In the genomic region with DNA sequence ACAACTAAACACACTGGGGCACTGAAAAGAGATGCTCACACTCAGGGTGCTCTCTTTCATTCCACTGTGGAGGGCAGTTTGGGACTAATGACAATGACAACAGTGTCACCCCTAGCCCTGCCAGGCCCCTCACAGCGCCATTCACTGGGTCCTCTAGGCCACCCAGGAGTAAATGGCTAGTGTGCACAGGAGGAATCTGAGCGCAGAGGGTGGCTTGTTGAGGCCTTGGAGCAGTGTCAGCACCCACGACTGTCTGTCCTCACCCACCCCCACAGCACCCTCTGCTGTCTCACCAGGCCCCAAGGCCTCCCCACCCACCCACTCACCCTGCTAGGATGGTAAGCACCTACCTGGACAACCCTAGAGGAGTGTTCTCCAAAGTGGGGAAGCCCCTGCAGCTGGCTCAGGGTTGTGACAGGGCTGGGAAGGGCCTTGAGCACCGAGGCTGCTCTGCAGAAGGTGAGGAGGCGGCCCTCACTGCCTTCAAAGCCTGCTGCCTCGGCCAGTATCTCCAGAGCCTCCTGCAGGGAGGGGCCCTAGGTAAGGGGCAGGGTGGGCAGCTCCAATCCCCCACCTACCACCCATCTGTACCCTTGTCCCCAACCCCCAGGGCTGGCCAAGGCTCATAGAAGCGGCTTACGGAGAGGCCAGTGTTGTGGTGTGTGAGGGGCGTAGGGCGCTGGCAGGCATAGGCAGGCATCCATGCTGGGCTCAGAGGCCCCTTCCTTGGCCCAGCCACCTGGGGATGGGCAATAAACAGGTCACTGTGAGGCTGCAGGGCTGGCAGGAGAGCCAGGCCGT, we compare ENCODE assay signal across 18 cellular contexts. TPM values are rescaled to one million over a fixed set of nuclear protein-coding genes. Genes with fewer than 3 reads are reported as not detected.
DNase-seq lines count a peak whose midpoint lies in the region; ATAC-seq and TF ChIP-seq lines count a peak whose summit lies in the region.
"Had no signal": no experiment of that assay in that cellular context is flagged by ENCODE, and none has a peak within 500 bp of the region (broad histone marks: within the 10 kb centered on the region; RNA-seq: fewer than 3 reads in every experiment).

No MANE protein-coding gene starts in this region.

- H3K27ac ChIP-seq in heart right ventricle, result peak overlapping the region in 6 of 10 donors; percentile 14 to 96 (median 82)
- peak overlapping the region; percentile 10; the same call in 1 of the 2 replicates for H3K27ac ChIP-seq in VCaP
- H3K27ac ChIP-seq in lower lobe of right lung, result no peak overlapping the region

- DNase-seq in heart right ventricle (no peak), cardiac septum (ENCODE audit: low spot score) (no peak), lower lobe of right lung (peak; percentile 39), GM10266 (ENCODE audit: extremely low spot score) (no peak), islet precursor cell (no peak), dedifferentiated amniotic fluid mesenchymal stem cell (ENCODE audit: extremely low spot score) (no peak)
- DNase-seq: activated gamma-delta T cell; cerebellar nuclear complex; COR-L47; effector memory CD8-positive, alpha-beta T cell; NCI-H1694 treated with DMSO at 0.1 percent for 48 hours; NCI-H2227 treated with DMSO at 0.1 percent for 48 hours; stimulated activated naive CD4-positive, alpha-beta T cell treated with Interleukin-2 at 50 U/mL for 16 hours; trophoblast cell had no signal

- no peaks in the 10 kb centered on the region for H3K9me3 ChIP-seq in heart right ventricle
- no peaks in the 10 kb centered on the region for H3K9me3 ChIP-seq in lower lobe of right lung
- H3K9me3 ChIP-seq: Peyer's patch had no signal

- no peak overlapping the region for H3K4me3 ChIP-seq in heart right ventricle
- no peak overlapping the region for H3K4me3 ChIP-seq in lower lobe of right lung
- H3K4me3 ChIP-seq: Peyer's patch had no signal

- TF ChIP-seq CTCF in heart right ventricle (IDR thresholded peaks at IDR 0.05), result no peak
- no peak for TF ChIP-seq CTCF in VCaP (conservative IDR thresholded peaks at IDR 0.05)
- no peak for TF ChIP-seq CTCF in lower lobe of right lung (IDR thresholded peaks at IDR 0.05)
- no peak for TF ChIP-seq CTCF in GM10266 (IDR thresholded peaks at IDR 0.05; ENCODE audit: control insufficient read depth, insufficient read depth, low read depth, missing control alignments)

- H3K4me1 ChIP-seq in heart right ventricle, result peaks cover 9 to 72% (median 43%) of the 10 kb centered on the region in 9 donors
- peaks cover 22% of the 10 kb centered on the region for H3K4me1 ChIP-seq in lower lobe of right lung

- 78 to 83% methylated on average over 11 of the region's 11 CpGs for WGBS in heart right ventricle, 2 donors

- intact Hi-C loops in heart right ventricle (cut with DNase I) (loop anchor here in 4 of 10 donors (5.0 to 10.0 kb wide), 6 partner anchors 32 to 123 kb away; partner anchors contain the start of genes POLD2 (in 2 of the 4) and YKT6 (in 1 of the 4)), cardiac septum (cut with DNase I) (loop anchor here (2.0 kb wide), 1 partner anchor 117 kb away; no protein-coding TSS in a partner anchor), lower lobe of right lung (cut with DNase I) (no loop called here)

- H3K27me3 ChIP-seq in heart right ventricle, result no peaks in the 10 kb centered on the region
- no peaks in the 10 kb centered on the region for H3K27me3 ChIP-seq in lower lobe of right lung (ENCODE audit: low read depth)
- H3K27me3 ChIP-seq: Peyer's patch had no signal

- H3K36me3 ChIP-seq in heart right ventricle, result peaks cover 0 to 64% (median 40%) of the 10 kb centered on the region in 9 donors
- peaks cover 62% of the 10 kb centered on the region for H3K36me3 ChIP-seq in lower lobe of right lung

- ATAC-seq in heart right ventricle, result no peak
- ATAC-seq in lower lobe of right lung, result no peak
- ATAC-seq in HG02870 (IDR thresholded peaks at IDR 0.05; ENCODE audit: unreplicated experiment), result no peak
- ATAC-seq: effector memory CD8-positive, alpha-beta T cell had no signal

RNA-seq across cellular contexts. Expression of gene POLM, which starts 2.9 kb away (rescaled TPM):
- 10 to 100 TPM; 10.9 to 28.4 (median 13.5) TPM for total RNA-seq in heart right ventricle
- polyA plus RNA-seq in heart right ventricle, result 10 to 100 TPM in 1 of 2 donors, 1 to 10 TPM in 1; 6.7 to 22.8 TPM
- total RNA-seq in cardiac septum, result 13.9 TPM
- 24.2 TPM for total RNA-seq in lower lobe of right lung

RNA-seq across cellular contexts. Expression of gene PGAM2, which starts 14.1 kb away (rescaled TPM):
- total RNA-seq in heart right ventricle (1,000 to 10,000 TPM in 2 of 10 donors, 100 to 1,000 TPM in 8; 375 to 1,148 (median 557) TPM), cardiac septum (322 TPM), lower lobe of right lung (0.44 TPM)
- polyA plus RNA-seq in heart right ventricle, result 1,000 to 10,000 TPM in 1 of 2 donors, 100 to 1,000 TPM in 1; 367 to 2,327 TPM
- total RNA-seq: pulmonary artery endothelial cell had no signal

RNA-seq across cellular contexts. Expression of gene AEBP1, which starts 24.7 kb away (rescaled TPM):
- total RNA-seq in heart right ventricle (10 to 100 TPM; 14.1 to 31.3 (median 21.6) TPM), cardiac septum (93.1 TPM), lower lobe of right lung (82.5 TPM)
- 10 to 100 TPM; 18.0 to 33.7 TPM for polyA plus RNA-seq in heart right ventricle

RNA-seq across cellular contexts. Expression of gene DBNL, which starts 34.9 kb away (rescaled TPM):
- total RNA-seq in heart right ventricle, result 10 to 100 TPM; 26.0 to 59.0 (median 35.4) TPM
- 10 to 100 TPM; 34.8 to 74.3 TPM for polyA plus RNA-seq in heart right ventricle
- 48.9 TPM for total RNA-seq in cardiac septum
- total RNA-seq in lower lobe of right lung, result 109 TPM

RNA-seq across cellular contexts. Expression of gene POLD2, which starts 43.9 kb away (rescaled TPM):
- total RNA-seq in heart right ventricle (10 to 100 TPM; 64.4 to 92.0 (median 76.8) TPM), cardiac septum (88.1 TPM), lower lobe of right lung (48.3 TPM)
- 100 to 1,000 TPM in 1 of 2 donors, 10 to 100 TPM in 1; 89.3 to 150 TPM for polyA plus RNA-seq in heart right ventricle

Comparison
In these comparisons a context has a peak if more than half of its experiments do, and no peak if none do; other contexts are left out.
1. RNA of gene PGAM2, which starts 14.1 kb away (total RNA-seq): 375 to 1,148 TPM in heart right ventricle and 322 TPM in cardiac septum (single experiment); 0.44 TPM in lower lobe of right lung (single experiment); every median in the first group is over 100 times any median in the second.